26 cellular contexts compared by ENCODE assay signal in genomic region chr6:24149836-24150235, GRCh38. TPM values are rescaled to one million over a fixed set of nuclear protein-coding genes. Genes with fewer than 3 reads are reported as not detected.
"Had no signal": no experiment of that assay in that cellular context is flagged by ENCODE, and none has a peak within 500 bp of the region (broad histone marks: within the 10 kb centered on the region; RNA-seq: fewer than 3 reads in every experiment).

No MANE protein-coding gene starts in this region.

- H3K27me3 ChIP-seq: heart left ventricle, neutrophil, sigmoid colon had no signal

- H3K4me3 ChIP-seq: coronary artery, heart left ventricle, psoas muscle, sigmoid colon, skin epidermis had no signal

- H3K36me3 ChIP-seq: heart left ventricle, neutrophil, sigmoid colon had no signal

- H3K27ac ChIP-seq: coronary artery, heart left ventricle, neutrophil, psoas muscle, sigmoid colon, skin epidermis had no signal

- FAIRE-seq: islet of Langerhans had no signal

- H3K9me3 ChIP-seq: neutrophil, psoas muscle had no signal

- DNase-seq: effector CD4-positive, alpha-beta T cell; foreskin melanocyte; heart left ventricle; hypothalamus; kidney glomerular epithelial cell; mammary epithelial cell; naive thymus-derived CD4-positive, alpha-beta T cell; nephron progenitor cell; psoas muscle; retina; sigmoid colon; stimulated activated CD4-positive, alpha-beta T cell treated with anti-CD3 and anti-CD28 coated beads, Interleukin-2, amount 100 ng/mL, for 24 hours; stimulated activated CD4-positive, alpha-beta T cell treated with anti-CD3 and anti-CD28 coated beads, Interleukin-4, amount 100 ng/mL, for 4 hours; stimulated activated naive CD4-positive, alpha-beta T cell treated with Interleukin-2 at 50 U/mL for 16 hours; trophoblast cell had no signal

- H3K4me1 ChIP-seq: heart left ventricle, psoas muscle had no signal

- ATAC-seq: heart left ventricle; left lobe of liver; naive thymus-derived CD4-positive, alpha-beta T cell; psoas muscle had no signal

RNA-seq across cellular contexts. Expression of gene NRSN1, which starts 23.8 kb away (rescaled TPM):
- total RNA-seq: dermis microvascular lymphatic vessel endothelial cell; glomerular endothelial cell; heart left ventricle; left lobe of liver; lower leg skin; mammary epithelial cell; mesenteric fat pad; mononuclear cell; naive thymus-derived CD4-positive, alpha-beta T cell; osteoblast; psoas muscle had no signal
- polyA plus RNA-seq: heart left ventricle; mammary epithelial cell; naive thymus-derived CD4-positive, alpha-beta T cell had no signal
